In the genomic region with DNA sequence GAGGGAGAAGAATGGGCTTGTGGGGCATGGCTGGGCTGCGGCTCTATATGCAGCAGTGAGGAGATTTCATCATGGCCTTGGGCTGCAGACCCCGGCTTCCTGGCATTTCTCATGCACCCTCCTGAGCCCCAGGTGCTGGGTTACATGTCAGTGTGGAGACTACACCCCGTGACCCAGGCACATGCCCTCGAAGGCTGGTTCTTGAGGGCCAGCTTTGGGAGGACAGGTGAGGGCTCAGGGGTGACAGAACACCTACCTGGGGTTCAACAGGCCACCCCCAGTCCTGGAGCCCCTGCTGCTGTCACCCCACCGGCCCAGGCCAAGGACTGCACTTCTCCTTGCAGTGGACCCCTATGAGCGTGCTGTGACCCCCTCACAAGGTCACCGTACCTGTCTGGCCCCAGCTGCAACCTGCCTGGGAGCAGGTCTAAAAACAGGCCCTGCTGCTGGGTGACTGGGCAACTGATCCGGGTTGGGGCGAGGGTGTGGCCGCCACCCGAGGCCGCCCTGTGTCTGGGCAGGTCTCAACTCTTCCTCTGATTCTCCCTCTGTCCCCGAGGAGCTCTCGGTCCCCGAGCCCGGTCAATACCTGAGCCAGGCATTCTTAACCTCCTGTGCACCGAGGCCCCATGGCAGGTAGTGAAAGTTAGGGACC, we compare ENCODE assay signal across 1 cellular context.
TF ChIP-seq lines count a peak whose summit lies in the region.

No MANE protein-coding gene starts in this region.

TF ChIP-seq in SK-N-SH treated with all-trans-retinoic acid at 6 μM for 48 hours, 23 proteins besides CTCF, POLR2A, EP300 and RAD21 (continued from another document):
- TF ChIP-seq CSRNP3 (CRISPR knock-in tag; IDR thresholded peaks at IDR 0.05) = no peak
- no peak for TF ChIP-seq TCF4 (CRISPR knock-in tag; IDR thresholded peaks at IDR 0.05; ENCODE audit: borderline replicate concordance)
- no peak for TF ChIP-seq OSR1 (CRISPR knock-in tag; IDR thresholded peaks at IDR 0.05)
- TF ChIP-seq ISL1 (CRISPR knock-in tag; IDR thresholded peaks at IDR 0.05) = no peak
- no peak for TF ChIP-seq ARNTL (CRISPR knock-in tag; IDR thresholded peaks at IDR 0.05; ENCODE audit: borderline replicate concordance, low read depth)
- TF ChIP-seq TSHZ2 (CRISPR knock-in tag; IDR thresholded peaks at IDR 0.05) = no peak
